20 cellular contexts compared by ENCODE assay signal in genomic region chr15:61660579-61660978, GRCh38.
DNase-seq lines count a peak whose midpoint lies in the region; ATAC-seq and TF ChIP-seq lines count a peak whose summit lies in the region.
"Had no signal": no experiment of that assay in that cellular context is flagged by ENCODE, and none has a peak within 500 bp of the region (broad histone marks: within the 10 kb centered on the region; RNA-seq: fewer than 3 reads in every experiment).

No MANE protein-coding gene starts in this region.

- H3K27me3 ChIP-seq in gastroesophageal sphincter = peaks cover 30% of the 10 kb centered on the region
- no peaks in the 10 kb centered on the region for H3K27me3 ChIP-seq in tibial artery
- H3K27me3 ChIP-seq: neutrophil, right lobe of liver had no signal

- H3K4me3 ChIP-seq in astrocyte of the spinal cord (ENCODE audit: low read depth, low read length) = no peak overlapping the region
- H3K4me3 ChIP-seq in gastroesophageal sphincter = no peak overlapping the region
- H3K4me3 ChIP-seq in tibial artery = no peak overlapping the region
- H3K4me3 ChIP-seq: esophagus muscularis mucosa, mucosa of descending colon, right lobe of liver had no signal

- no peak for TF ChIP-seq EP300 in gastroesophageal sphincter (IDR thresholded peaks at IDR 0.05)

- TF ChIP-seq POLR2A in gastroesophageal sphincter (IDR thresholded peaks at IDR 0.05) = no peak

- H3K27ac ChIP-seq in gastroesophageal sphincter (no peak overlapping the region), tibial artery (peak overlapping the region; percentile 45 to 50)
- H3K27ac ChIP-seq: neutrophil, right lobe of liver, RWPE1 had no signal

- in situ Hi-C loops in astrocyte of the spinal cord (cut with HindIII; ENCODE audit: low sequenced_read_pairs) = no loop called here

- no peaks in the 10 kb centered on the region for H3K9me3 ChIP-seq in gastroesophageal sphincter
- H3K9me3 ChIP-seq in tibial artery = no peaks in the 10 kb centered on the region
- H3K9me3 ChIP-seq: esophagus muscularis mucosa, mucosa of descending colon, neutrophil, right lobe of liver had no signal

- H3K4me1 ChIP-seq in gastroesophageal sphincter = peaks cover 0 to 4% (median 0%) of the 10 kb centered on the region in 3 donors
- H3K4me1 ChIP-seq in tibial artery = peaks cover 0 to 19% (median 3%) of the 10 kb centered on the region in 4 donors
- H3K4me1 ChIP-seq: esophagus muscularis mucosa, right lobe of liver had no signal

- TF ChIP-seq CTCF in astrocyte of the spinal cord (IDR thresholded peaks at IDR 0.05; ENCODE audit: low read depth, low read length) = no peak
- TF ChIP-seq CTCF in gastroesophageal sphincter (IDR thresholded peaks at IDR 0.05) = no peak
- no peak for TF ChIP-seq CTCF in tibial artery (IDR thresholded peaks at IDR 0.05)

- intact Hi-C loops in tibial artery (cut with DNase I; ENCODE audit: low total_unique reads) = no loop called here

- H3K36me3 ChIP-seq in gastroesophageal sphincter (no peaks in the 10 kb centered on the region), tibial artery (no peaks in the 10 kb centered on the region)
- H3K36me3 ChIP-seq: esophagus muscularis mucosa, neutrophil, right lobe of liver had no signal

- WGBS in gastroesophageal sphincter (ENCODE audit: low coverage in 1 of 2), 2 donors = 60 to 68% methylated on average over 1 to 2 of the region's 2 CpGs

- ATAC-seq in gastroesophageal sphincter = peak; percentile 68
- ATAC-seq in HG03439 (IDR thresholded peaks at IDR 0.05; ENCODE audit: unreplicated experiment) = no peak
- ATAC-seq: mucosa of descending colon, right lobe of liver had no signal

- DNase-seq in HCEC 1CT (peak; percentile 80), astrocyte of the spinal cord (ENCODE audit: low read depth, low spot score) (peak; percentile 54), tibial artery (peak in 1 of 2 donors; percentile 72), A172 (ENCODE audit: low spot score) (no peak), NCI-H524 treated with DMSO at 0.1 percent for 48 hours (lab: John Stamatoyannopoulos, UW) (no peak)
- no peak for DNase-seq in activated naive CD4-positive, alpha-beta T cell (lab: John Stamatoyannopoulos, UW)
- DNase-seq: activated CD4-positive, alpha-beta T cell treated with anti-CD3 and anti-CD28 coated beads, Interleukin-2, amount 50 U/mL, for 1 hour; activated naive CD4-positive, alpha-beta T cell treated with anti-CD3 and anti-CD28 coated beads, Interleukin-2, amount 10 ng/mL, durations not matched to agents 7 days and 5 days; CD4-positive, alpha-beta T cell; DND-41; left cardiac atrium; mucosa of descending colon; NCI-H146; right lobe of liver; SW 1271 had no signal

Comparison
In these comparisons a context has a peak if more than half of its experiments do, and no peak if none do; other contexts are left out.
1. DNase-seq: peak in HCEC 1CT (single experiment) and astrocyte of the spinal cord (single experiment); none in A172 (single experiment), NCI-H524 treated with DMSO at 0.1 percent for 48 hours (single experiment) and activated naive CD4-positive, alpha-beta T cell (0 of 4).
2. H3K27ac ChIP-seq: peak in tibial artery (2 of 2); none in gastroesophageal sphincter (0 of 4).